Comparison of ENCODE assay signal across 24 cellular contexts in the genomic region with DNA sequence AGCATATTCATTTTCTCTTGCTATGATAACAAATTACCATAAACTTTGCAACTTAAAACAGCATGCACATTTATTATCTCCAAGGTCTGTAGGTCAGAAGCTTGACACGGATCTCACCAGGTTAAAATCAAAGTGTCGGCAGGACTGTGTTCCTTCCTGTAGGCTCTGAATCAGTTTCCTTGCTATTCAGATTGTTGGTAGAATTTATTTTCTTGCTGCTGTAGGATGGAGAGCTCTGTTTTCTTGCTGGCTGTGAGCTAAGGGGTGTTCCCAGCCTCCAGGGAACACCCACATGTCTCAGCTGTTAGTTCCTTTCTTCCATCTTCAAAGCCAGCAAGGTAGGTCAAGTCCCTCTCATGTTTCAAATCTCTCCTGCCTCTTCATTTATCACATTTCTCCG.
"Had no signal": no experiment of that assay in that cellular context is flagged by ENCODE, and none has a peak within 500 bp of the region (broad histone marks: within the 10 kb centered on the region; RNA-seq: fewer than 3 reads in every experiment).

No MANE protein-coding gene starts in this region.

- FAIRE-seq: islet of Langerhans, keratinocyte had no signal

- ATAC-seq: esophagus mucosa, gastrocnemius medialis, left cardiac atrium, left lung, left ventricle myocardium superior, lower lobe of right lung had no signal

- H3K4me3 Mint-ChIP-seq: dendritic cell treated with granulocyte-macrophage colony-stimulating factor and Interleukin-4, amounts not matched to agents 40 ng/mL and 50 ng/mL, for 4 days had no signal

- DNase-seq: colonic mucosa; cortex of kidney; dorsolateral prefrontal cortex; effector CD4-positive, alpha-beta T cell; effector memory CD4-positive, alpha-beta T cell; esophagus squamous epithelium; foreskin fibroblast; foreskin melanocyte; gastrocnemius medialis; glutamatergic neuron; head of caudate nucleus; heart right ventricle; hippocampal formation; left cardiac atrium; left lung; left ventricle myocardium superior; lower lobe of right lung; mesendoderm; midbrain had no signal

- H3K9me3 ChIP-seq: colonic mucosa, esophagus squamous epithelium, gastrocnemius medialis, heart right ventricle, left lung, lower lobe of right lung had no signal

- H3K27me3 ChIP-seq: colonic mucosa, esophagus squamous epithelium, gastrocnemius medialis, heart right ventricle, left lung had no signal

- H3K4me1 ChIP-seq: colonic mucosa, left lung had no signal

- H3K4me3 ChIP-seq: colonic mucosa, dorsolateral prefrontal cortex, esophagus squamous epithelium, gastrocnemius medialis, heart right ventricle, left lung, lower lobe of right lung had no signal

- H3K27me3 Mint-ChIP-seq: dendritic cell treated with granulocyte-macrophage colony-stimulating factor and Interleukin-4, amounts not matched to agents 40 ng/mL and 50 ng/mL, for 4 days had no signal

- H3K36me3 ChIP-seq: colonic mucosa, esophagus squamous epithelium, gastrocnemius medialis, heart right ventricle, left lung, lower lobe of right lung had no signal

- H3K27ac Mint-ChIP-seq: dendritic cell treated with granulocyte-macrophage colony-stimulating factor and Interleukin-4, amounts not matched to agents 40 ng/mL and 50 ng/mL, for 4 days had no signal

- H3K27ac ChIP-seq: colonic mucosa, epithelial cell of prostate, gastrocnemius medialis, left lung, lower lobe of right lung had no signal

- H3K9me3 Mint-ChIP-seq: dendritic cell treated with granulocyte-macrophage colony-stimulating factor and Interleukin-4, amounts not matched to agents 40 ng/mL and 50 ng/mL, for 4 days had no signal
